12 cellular contexts compared by ENCODE assay signal in the genomic region with DNA sequence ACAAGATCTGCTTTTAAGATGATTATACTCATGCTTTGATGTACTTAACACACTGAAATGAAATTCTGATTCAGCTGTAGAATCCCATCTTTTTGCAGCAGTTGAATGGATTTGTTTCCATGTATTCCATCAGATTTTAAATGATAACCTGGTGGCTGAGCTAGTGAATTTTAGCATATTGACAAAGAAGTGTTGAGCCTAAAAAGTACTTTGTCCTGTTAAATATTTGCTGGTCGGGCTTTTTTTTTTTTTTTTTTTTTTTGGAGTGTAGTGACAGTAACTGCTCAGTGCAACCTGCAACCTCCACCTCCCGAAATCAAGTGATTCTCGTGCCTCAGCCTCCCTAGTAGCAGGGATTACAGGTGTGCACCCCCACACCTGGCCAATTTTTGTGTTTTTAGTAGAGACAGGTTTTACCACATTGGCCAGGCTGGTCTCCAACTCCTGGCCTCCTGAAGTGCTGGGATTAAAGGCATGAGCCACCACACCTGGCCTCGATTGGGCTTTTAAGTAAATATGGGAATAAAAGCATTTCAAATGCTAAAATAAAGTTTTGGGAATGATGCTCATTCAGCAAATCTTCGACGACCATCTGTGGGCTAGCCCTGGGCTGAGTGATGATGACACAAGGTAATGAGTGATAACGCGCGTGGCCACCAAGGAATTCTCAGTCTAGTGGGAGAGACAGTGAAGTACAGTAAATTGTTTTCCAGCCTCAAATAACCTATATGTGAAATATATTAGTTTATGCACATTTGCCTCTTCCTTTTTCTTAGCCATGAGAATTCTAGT. TPM values are rescaled to one million over a fixed set of nuclear protein-coding genes. Genes with fewer than 3 reads are reported as not detected.
DNase-seq lines count a peak whose midpoint lies in the region; ATAC-seq, FAIRE-seq and TF ChIP-seq lines count a peak whose summit lies in the region.
"Had no signal": no experiment of that assay in that cellular context is flagged by ENCODE, and none has a peak within 500 bp of the region (broad histone marks: within the 10 kb centered on the region; RNA-seq: fewer than 3 reads in every experiment).

No MANE protein-coding gene starts in this region.

- H3K4me2 ChIP-seq in BLaER1 treated with 17β-estradiol and CSF1 and Interleukin-3, amounts not matched to agents 10 nM and 100 nM = peak overlapping the region; percentile 73 to 94 (median 90)
- H3K4me2 ChIP-seq in GM12878 (ENCODE audit: control insufficient read depth, insufficient read depth) = peak overlapping the region; percentile 85

- no peak overlapping the region for H3K27ac ChIP-seq in BLaER1 treated with 17β-estradiol and CSF1 and Interleukin-3, amounts not matched to agents 10 nM and 100 nM
- H3K27ac ChIP-seq in HUES64 (ENCODE audit: low read depth, low read length) = no peak overlapping the region
- H3K27ac ChIP-seq in GM12878 (ENCODE audit: control insufficient read depth, insufficient read depth) = no peak overlapping the region
- H3K27ac ChIP-seq in naive thymus-derived CD4-positive, alpha-beta T cell (ENCODE audit: low read depth, low read length) = peak overlapping the region; percentile 16
- no peak overlapping the region for H3K27ac ChIP-seq in tibial artery
- no peak overlapping the region for H3K27ac ChIP-seq in sigmoid colon
- H3K27ac ChIP-seq: heart left ventricle had no signal

- H3K27me3 Mint-ChIP-seq in naive thymus-derived CD4-positive, alpha-beta T cell = no peaks in the 10 kb centered on the region

- H3K27me3 ChIP-seq in BLaER1 treated with 17β-estradiol and CSF1 and Interleukin-3, amounts not matched to agents 10 nM and 100 nM = no peaks in the 10 kb centered on the region
- no peaks in the 10 kb centered on the region for H3K27me3 ChIP-seq in HUES64 (ENCODE audit: insufficient read depth, low read length)
- H3K27me3 ChIP-seq in GM12878 (replicated peaks in 1 of 2; ENCODE audit: control insufficient read depth in 2 of 2, insufficient read depth in 2 of 2, low read length in 1 of 2) = no peaks in the 10 kb centered on the region
- no peaks in the 10 kb centered on the region for H3K27me3 ChIP-seq in naive thymus-derived CD4-positive, alpha-beta T cell (ENCODE audit: control insufficient read depth in 2 of 2, insufficient read depth in 2 of 2, low read length in 2 of 2)
- no peaks in the 10 kb centered on the region for H3K27me3 ChIP-seq in tibial artery
- H3K27me3 ChIP-seq in sigmoid colon = no peaks in the 10 kb centered on the region
- H3K27me3 ChIP-seq: heart left ventricle had no signal

- H3K36me3 Mint-ChIP-seq in naive thymus-derived CD4-positive, alpha-beta T cell = peaks cover 0 to 24% (median 10%) of the 10 kb centered on the region in 5 donors

- intact Hi-C loops in GM12878 (cut with micrococcal nuclease; ENCODE audit: unreplicated experiment) (no loop called here), tibial artery (cut with DNase I; ENCODE audit: low total_unique reads) (no loop called here), sigmoid colon (cut with DNase I) (loop anchor here (5.0 kb wide), 1 partner anchor 45 kb away; no protein-coding TSS in a partner anchor)
- intact Hi-C loops in naive thymus-derived CD4-positive, alpha-beta T cell (cut with micrococcal nuclease) = no loop called here

- CTCF ChIA-PET in GM12878 (lab: Yijun Ruan, JAX) = no interaction called here
- CTCF ChIA-PET in naive thymus-derived CD4-positive, alpha-beta T cell (lab: Charles Lee) = interaction anchor here (0.7 kb wide), 1 partner anchor 1159 kb away, joined by 6 read pairs; no protein-coding TSS in a partner anchor

- peaks cover 32 to 41% (median 36%) of the 10 kb centered on the region in 10 experiments for H3K4me1 ChIP-seq in BLaER1 treated with 17β-estradiol and CSF1 and Interleukin-3, amounts not matched to agents 10 nM and 100 nM
- H3K4me1 ChIP-seq in HUES64 (ENCODE audit: insufficient read depth, low read length) (0 out of 2 replicates have a peak, but pooled peaks cover 8% of the 10 kb centered on the region), GM12878 (ENCODE audit: control insufficient read depth, insufficient read depth, low read length) (peaks cover 7% of the 10 kb centered on the region; the same call in 1 of the 2 replicates), tibial artery (peaks cover 0 to 34% (median 28%) of the 10 kb centered on the region in 4 donors), sigmoid colon (peaks cover 6 to 40% (median 30%) of the 10 kb centered on the region in 4 donors)
- peaks cover 33 to 35% of the 10 kb centered on the region in 2 donors for H3K4me1 ChIP-seq in naive thymus-derived CD4-positive, alpha-beta T cell (ENCODE audit: control insufficient read depth in 2 of 2, insufficient read depth in 2 of 2, low read length in 2 of 2)

- SMC1A ChIA-PET in GM12878 (lab: Charles Lee; ENCODE audit: uncharacterized antibody, unreplicated experiment) = interaction anchor here (0.6 to 1.6 kb wide), 4 partner anchors 10 to 641 kb away, joined by 3 to 5 read pairs (median 3); no protein-coding TSS in a partner anchor

- DNase-seq in GM12878 (ENCODE audit: low read depth, low spot score) (no peak), tibial artery (no peak), sigmoid colon (no peak)
- no peak for DNase-seq in naive thymus-derived CD4-positive, alpha-beta T cell
- DNase-seq: activated CD8-positive, alpha-beta memory T cell treated with anti-CD3 and anti-CD28 coated beads, Interleukin-2, amount 50 U/mL, for 48 hours; NCI-H446 treated with DMSO at 0.1 percent for 48 hours had no signal

- peak overlapping the region in 8 of 9 donors; percentile 1 to 77 (median 44) for H3K27ac Mint-ChIP-seq in naive thymus-derived CD4-positive, alpha-beta T cell

- H3K79me2 ChIP-seq in GM12878 (ENCODE audit: control insufficient read depth, insufficient read depth, low read length) = peaks cover 73% of the 10 kb centered on the region

- TF ChIP-seq CTCF in GM12878 (IDR thresholded peaks at IDR 0.05 in 2 of 3, conservative IDR thresholded peaks at IDR 0.05 in 1 of 3; ENCODE audit: control insufficient read depth in 2 of 3, extremely low read depth in 1 of 3, insufficient read depth in 1 of 3, low read depth in 3 of 3, low read length in 3 of 3) (no peak), tibial artery (IDR thresholded peaks at IDR 0.05) (no peak), sigmoid colon (IDR thresholded peaks at IDR 0.05) (no peak)

- WGBS in HUES64 = 91% methylated on average over 9 of the region's 9 CpGs
- WGBS in GM12878 (ENCODE audit: insufficient coverage, insufficient replicate concordance, low lambda C conversion rate, missing lambda C conversion rate) = 98% methylated on average over 9 of the region's 9 CpGs
- WGBS in sigmoid colon, 2 donors = 83 to 90% methylated on average over 9 of the region's 9 CpGs

- H2AFZ ChIP-seq in GM12878 (ENCODE audit: control insufficient read depth, low read depth, low read length) = no peak overlapping the region

- BruUV-seq in GM12878 (replicated peaks; lab: Mats Ljungman, UMichigan) = no TSS peak

- H3K4me3 ChIP-seq in BLaER1 treated with 17β-estradiol and CSF1 and Interleukin-3, amounts not matched to agents 10 nM and 100 nM = peak overlapping the region in 9 of 10 experiments; percentile 80 to 100 (median 96); a peak in 9 of 20 replicates
- H3K4me3 ChIP-seq in HUES64 (ENCODE audit: low read length) (peak overlapping the region; percentile 92; the same call in 1 of the 2 replicates), GM12878 (peak overlapping the region; percentile 85; the same call in 1 of the 2 replicates), tibial artery (no peak overlapping the region), sigmoid colon (no peak overlapping the region)
- H3K4me3 ChIP-seq in naive thymus-derived CD4-positive, alpha-beta T cell (ENCODE audit: low read length) = peak overlapping the region; percentile 99

- H3K9me3 Mint-ChIP-seq in naive thymus-derived CD4-positive, alpha-beta T cell = peaks cover 0 to 4% (median 0%) of the 10 kb centered on the region in 11 donors

- TF ChIP-seq RAD21 in GM12878 (IDR thresholded peaks at IDR 0.05; ENCODE audit: insufficient read depth, low read depth, low read length) = no peak

- H3K4me1 Mint-ChIP-seq in naive thymus-derived CD4-positive, alpha-beta T cell = peaks cover 35 to 85% (median 66%) of the 10 kb centered on the region in 7 donors

- POLR2A ChIA-PET in GM12878 (lab: Charles Lee) = interaction anchor here (0.6 kb wide), 1 partner anchor 17 kb away, joined by 7 read pairs; no protein-coding TSS in a partner anchor
- POLR2A ChIA-PET in naive thymus-derived CD4-positive, alpha-beta T cell (lab: Charles Lee) = interaction anchor here (0.6 kb wide), 2 partner anchors 156 to 868 kb away, joined by 4 read pairs; no protein-coding TSS in a partner anchor

- peak overlapping the region; percentile 71 to 98 (median 95) for H3K4me3 Mint-ChIP-seq in naive thymus-derived CD4-positive, alpha-beta T cell

- RAD21 ChIA-PET in GM12878 (lab: Charles Lee; ENCODE audit: unreplicated experiment) = interaction anchor here (1.8 kb wide), 1 partner anchor 152 kb away, joined by 4 read pairs; no protein-coding TSS in a partner anchor

- no peak for TF ChIP-seq EP300 in GM12878 (IDR thresholded peaks at IDR 0.05; ENCODE audit: borderline replicate concordance in 1 of 2, control insufficient read depth in 1 of 2, low read depth in 2 of 2, low read length in 2 of 2)
- TF ChIP-seq EP300 in sigmoid colon (IDR thresholded peaks at IDR 0.05) = no peak

- in situ Hi-C loops in GM12878 (cut with MboI) = no loop called here

- H3K9ac ChIP-seq in BLaER1 treated with 17β-estradiol and CSF1 and Interleukin-3, amounts not matched to agents 10 nM and 100 nM = 0 out of 22 replicates have a peak overlapping the region, but pooled peaks of 1 of the 11 experiments have one; percentile 96
- H3K9ac ChIP-seq in HUES64 (ENCODE audit: low read depth, low read length) (no peak overlapping the region), GM12878 (ENCODE audit: control insufficient read depth, insufficient read depth, low read length) (no peak overlapping the region)

- peaks cover 22 to 62% (median 42%) of the 10 kb centered on the region in 11 experiments; a peak in 21 of 22 replicates for H3K36me3 ChIP-seq in BLaER1 treated with 17β-estradiol and CSF1 and Interleukin-3, amounts not matched to agents 10 nM and 100 nM
- H3K36me3 ChIP-seq in HUES64 (ENCODE audit: insufficient read depth, low read length) = peaks cover 36% of the 10 kb centered on the region
- no peaks in the 10 kb centered on the region; a peak in 1 of 4 replicates for H3K36me3 ChIP-seq in GM12878 (ENCODE audit: control insufficient read depth in 2 of 2, insufficient read depth in 2 of 2, low read length in 1 of 2)
- peaks cover 0 to 22% (median 7%) of the 10 kb centered on the region in 3 experiments for H3K36me3 ChIP-seq in naive thymus-derived CD4-positive, alpha-beta T cell (ENCODE audit: control insufficient read depth in 2 of 3, insufficient read depth in 3 of 3, low read length in 3 of 3)
- H3K36me3 ChIP-seq in tibial artery = peaks cover 6 to 9% (median 8%) of the 10 kb centered on the region in 3 donors
- peaks cover 0 to 24% (median 2%) of the 10 kb centered on the region in 4 donors for H3K36me3 ChIP-seq in sigmoid colon

- H3K9me3 ChIP-seq in BLaER1 treated with 17β-estradiol and CSF1 and Interleukin-3, amounts not matched to agents 10 nM and 100 nM (replicated peaks in 1 of 11) = no peaks in the 10 kb centered on the region
- H3K9me3 ChIP-seq in HUES64 (ENCODE audit: insufficient read depth, low read depth, low read length) (no peaks in the 10 kb centered on the region), GM12878 (replicated peaks; ENCODE audit: control insufficient read depth, insufficient read depth, low read length) (no peaks in the 10 kb centered on the region), tibial artery (no peaks in the 10 kb centered on the region), sigmoid colon (no peaks in the 10 kb centered on the region)
- no peaks in the 10 kb centered on the region for H3K9me3 ChIP-seq in naive thymus-derived CD4-positive, alpha-beta T cell (ENCODE audit: control insufficient read depth in 2 of 3, low read length in 3 of 3)
- H3K9me3 ChIP-seq: heart left ventricle had no signal

- H4K20me1 ChIP-seq in BLaER1 treated with 17β-estradiol and CSF1 and Interleukin-3, amounts not matched to agents 10 nM and 100 nM = peaks cover 14 to 84% (median 64%) of the 10 kb centered on the region in 11 experiments; a peak in 20 of 22 replicates
- no peaks in the 10 kb centered on the region for H4K20me1 ChIP-seq in GM12878 (ENCODE audit: control insufficient read depth, insufficient read depth)

- ATAC-seq in GM12878 (no peak), GM19467 (IDR thresholded peaks at IDR 0.05; ENCODE audit: unreplicated experiment) (no peak), HG02642 (IDR thresholded peaks at IDR 0.05; ENCODE audit: poor library complexity, unreplicated experiment) (no peak)
- no peak for ATAC-seq in naive thymus-derived CD4-positive, alpha-beta T cell
- ATAC-seq: heart left ventricle had no signal

- FAIRE-seq in GM12878 (lab: Jason Lieb, UNC) = no peak
- FAIRE-seq: D721Med had no signal

- TF ChIP-seq POLR2A in GM12878 (IDR thresholded peaks at IDR 0.05; ENCODE audit: low read depth, low read length) = no peak
- no peak for TF ChIP-seq POLR2A in sigmoid colon (IDR thresholded peaks at IDR 0.05)

RNA-seq across cellular contexts. Expression of a gene that starts 2.2 kb away (rescaled TPM):
- 74.9 TPM for polyA plus RNA-seq in HUES64 (2013, experiment 1 of 2)
- polyA plus RNA-seq in HUES64 (2013, experiment 2 of 2) = 75.7 TPM
- 502 and 522 TPM in 2 replicates for total RNA-seq in GM12878 (2013; cell fraction: nucleolus; rRNA removed)
- total RNA-seq in GM12878 (2014; rRNA removed) = 117 and 145 TPM in 2 replicates
- 58.9 and 59.8 TPM in 2 replicates for total RNA-seq in GM12878 (2014; rRNA removed; fragmentation: Illumina TruSeq; extraction: Trizol)
- 88.8 and 92.8 TPM in 2 replicates for total RNA-seq in GM12878 (2021)
- polyA plus RNA-seq in GM12878 (2011; ENCODE audit: low read depth) = 85.1 TPM
- 134 and 180 TPM in 2 replicates for polyA plus RNA-seq in GM12878 (2011; rRNA removed)
- 57.9 and 70.0 TPM in 2 replicates for polyA plus RNA-seq in GM12878 (2011; cell fraction: cytosol; rRNA removed)
- 110 and 124 TPM in 2 replicates for polyA plus RNA-seq in GM12878 (2011; cell fraction: nucleus; rRNA removed)
- 98.3 and 108 TPM in 2 replicates for polyA plus RNA-seq in GM12878 (2012)
- 56.9 and 73.2 TPM in 2 replicates for polyA plus RNA-seq in GM12878 (2014; fragmentation: Illumina TruSeq; extraction: Trizol)
- polyA plus RNA-seq in GM12878 (2014; fragmentation: Nextera tagmentation; extraction: Ambion mirVana) = 10 to 100 TPM; 90.6 to 90.7 TPM
- polyA plus RNA-seq in GM12878 (2014; rRNA removed) = 58.4 and 65.5 TPM in 2 replicates
- 10 to 100 TPM; 76.9 to 86.4 TPM for polyA plus RNA-seq in GM12878 (2016; fragmentation: Nextera tagmentation; extraction: Ambion mirVana)
- 139 and 161 TPM in 2 replicates for polyA minus RNA-seq in GM12878 (2011; rRNA and poly(A)+ RNA removed)
- 40.2 and 47.3 TPM in 2 replicates for polyA minus RNA-seq in GM12878 (2011; cell fraction: cytosol; rRNA and poly(A)+ RNA removed)
- polyA minus RNA-seq in GM12878 (2011; cell fraction: nucleus; rRNA and poly(A)+ RNA removed) = 111 and 131 TPM in 2 replicates
- 100 to 1,000 TPM in 4 of 5 experiments, 10 to 100 TPM in 1; 79.3 to 177 (median 150) TPM for total RNA-seq in naive thymus-derived CD4-positive, alpha-beta T cell
- 10 to 100 TPM; 77.4 to 93.9 TPM for polyA plus RNA-seq in naive thymus-derived CD4-positive, alpha-beta T cell
- total RNA-seq in sigmoid colon = 10 to 100 TPM; 51.7 to 77.2 (median 67.2) TPM
- polyA plus RNA-seq in sigmoid colon = 10 to 100 TPM; 14.3 to 32.7 (median 21.6) TPM

RNA-seq across cellular contexts. Expression of a gene that starts 2.7 kb away (rescaled TPM):
- 43.6 TPM for polyA plus RNA-seq in HUES64 (2013, experiment 1 of 2)
- 50.3 TPM for polyA plus RNA-seq in HUES64 (2013, experiment 2 of 2)
- 49.7 and 61.2 TPM in 2 replicates for total RNA-seq in GM12878 (2013; cell fraction: nucleolus; rRNA removed)
- total RNA-seq in GM12878 (2014; rRNA removed) (53.3 and 58.1 TPM in 2 replicates), GM12878 (2014; rRNA removed; fragmentation: Illumina TruSeq; extraction: Trizol) (54.8 and 54.9 TPM in 2 replicates), GM12878 (2021) (31.5 and 31.8 TPM in 2 replicates), sigmoid colon (10 to 100 TPM; 28.1 to 34.6 (median 31.8) TPM)
- 22.7 TPM for polyA plus RNA-seq in GM12878 (2011; ENCODE audit: low read depth)
- polyA plus RNA-seq in GM12878 (2011; rRNA removed) (65.1 and 65.9 TPM in 2 replicates), GM12878 (2014; fragmentation: Illumina TruSeq; extraction: Trizol) (51.5 and 60.6 TPM in 2 replicates), GM12878 (2014; fragmentation: Nextera tagmentation; extraction: Ambion mirVana) (10 to 100 TPM; 12.4 to 19.5 TPM), GM12878 (2014; rRNA removed) (27.7 and 34.1 TPM in 2 replicates), GM12878 (2016; fragmentation: Nextera tagmentation; extraction: Ambion mirVana) (10 to 100 TPM; 38.7 to 43.9 TPM), sigmoid colon (10 to 100 TPM in 1 of 3 donors, 1 to 10 TPM in 2; 1.8 to 13.5 (median 3.0) TPM)
- 37.4 and 45.2 TPM in 2 replicates for polyA plus RNA-seq in GM12878 (2011; cell fraction: cytosol; rRNA removed)
- 27.5 and 31.7 TPM in 2 replicates for polyA plus RNA-seq in GM12878 (2011; cell fraction: nucleus; rRNA removed)
- polyA plus RNA-seq in GM12878 (2012) = 20.1 and 22.9 TPM in 2 replicates
- 66.1 and 89.0 TPM in 2 replicates for polyA minus RNA-seq in GM12878 (2011; rRNA and poly(A)+ RNA removed)
- 13.1 and 16.2 TPM in 2 replicates for polyA minus RNA-seq in GM12878 (2011; cell fraction: cytosol; rRNA and poly(A)+ RNA removed)
- 10.6 and 15.5 TPM in 2 replicates for polyA minus RNA-seq in GM12878 (2011; cell fraction: nucleus; rRNA and poly(A)+ RNA removed)
- 10 to 100 TPM; 12.1 to 25.2 (median 16.6) TPM for total RNA-seq in naive thymus-derived CD4-positive, alpha-beta T cell
- 10 to 100 TPM; 20.2 to 27.8 TPM for polyA plus RNA-seq in naive thymus-derived CD4-positive, alpha-beta T cell

RNA-seq across cellular contexts. Expression of a gene that starts 55.4 kb away (rescaled TPM):
- 2.4 TPM for polyA plus RNA-seq in HUES64 (2013, experiment 1 of 2)
- 2.5 TPM for polyA plus RNA-seq in HUES64 (2013, experiment 2 of 2)
- 0.19 TPM in 1 of 2 replicates, not detected in the other for total RNA-seq in GM12878 (2013; cell fraction: nucleolus; rRNA removed)
- total RNA-seq in GM12878 (2014; rRNA removed) (0.34 and 0.49 TPM in 2 replicates), GM12878 (2014; rRNA removed; fragmentation: Illumina TruSeq; extraction: Trizol) (0.31 and 0.41 TPM in 2 replicates), GM12878 (2021) (0.35 and 0.38 TPM in 2 replicates), sigmoid colon (1 to 10 TPM in 2 of 4 donors, under 1 TPM in 2; 0.49 to 1.8 (median 1.0) TPM)
- polyA plus RNA-seq in GM12878 (2011; ENCODE audit: low read depth) = 0.04 TPM
- polyA plus RNA-seq in GM12878 (2011; rRNA removed) (0.56 and 1.1 TPM in 2 replicates), GM12878 (2014; fragmentation: Illumina TruSeq; extraction: Trizol) (0.21 and 0.24 TPM in 2 replicates), GM12878 (2014; fragmentation: Nextera tagmentation; extraction: Ambion mirVana) (under 1 TPM; 0.16 to 0.26 TPM), GM12878 (2014; rRNA removed) (0.46 and 0.58 TPM in 2 replicates), GM12878 (2016; fragmentation: Nextera tagmentation; extraction: Ambion mirVana) (under 1 TPM; 0.25 to 0.47 TPM), sigmoid colon (1 to 10 TPM; 1.8 to 3.6 (median 2.5) TPM)
- polyA plus RNA-seq in GM12878 (2011; cell fraction: cytosol; rRNA removed) = 0.28 and 0.30 TPM in 2 replicates
- 0.25 and 0.29 TPM in 2 replicates for polyA plus RNA-seq in GM12878 (2011; cell fraction: nucleus; rRNA removed)
- polyA plus RNA-seq in GM12878 (2012) = 0.04 and 0.13 TPM in 2 replicates
- polyA minus RNA-seq in GM12878 (2011; rRNA and poly(A)+ RNA removed) = 0.15 and 0.52 TPM in 2 replicates
- polyA minus RNA-seq in GM12878 (2011; cell fraction: cytosol; rRNA and poly(A)+ RNA removed) = 0.40 and 0.73 TPM in 2 replicates
- 0.24 and 0.38 TPM in 2 replicates for polyA minus RNA-seq in GM12878 (2011; cell fraction: nucleus; rRNA and poly(A)+ RNA removed)
- under 1 TPM in 1 of 5 experiments, not detected in 4; 0.05 TPM for total RNA-seq in naive thymus-derived CD4-positive, alpha-beta T cell
- polyA plus RNA-seq in naive thymus-derived CD4-positive, alpha-beta T cell = not detected

Comparison
In these comparisons a context has a peak if more than half of its experiments do, and no peak if none do; other contexts are left out.
1. H3K4me3 ChIP-seq: peak in BLaER1 treated with 17β-estradiol and CSF1 and Interleukin-3, amounts not matched to agents 10 nM and 100 nM (9 of 10), HUES64 (single experiment), GM12878 (single experiment) and naive thymus-derived CD4-positive, alpha-beta T cell (single experiment); none in tibial artery (0 of 2) and sigmoid colon (0 of 4).